Comparison of ENCODE assay signal across 9 cellular contexts in genomic region chr4:4677825-4678522, GRCh38.
A peak's percentile ranks its signal among the peaks of the same experiment; 100 is the strongest.
DNase-seq lines count a peak whose midpoint lies in the region; ATAC-seq and TF ChIP-seq lines count a peak whose summit lies in the region.
"Had no signal": no experiment of that assay in that cellular context is flagged by ENCODE, and none has a peak within 500 bp of the region (broad histone marks: within the 10 kb centered on the region; RNA-seq: fewer than 3 reads in every experiment).

No MANE protein-coding gene starts in this region.

- no peak for ATAC-seq in thoracic aorta (ENCODE audit: insufficient number of reproducible peaks, low FRiP score, low read depth)

- H3K4me1 ChIP-seq in right atrium auricular region (no peaks in the 10 kb centered on the region), thoracic aorta (ENCODE audit: control insufficient read depth in 1 of 2, low read depth in 2 of 2) (peaks cover 0 to 5% of the 10 kb centered on the region in 2 donors)

- H3K4me3 ChIP-seq in SK-N-MC (peak overlapping the region; percentile 71), right atrium auricular region (peak overlapping the region in 1 of 2 donors; percentile 9), thoracic aorta (peak overlapping the region; percentile 22)
- H3K4me3 ChIP-seq: MG63 had no signal

- peak overlapping the region; percentile 81 for H3K27ac ChIP-seq in SK-N-MC
- H3K27ac ChIP-seq in right atrium auricular region, result no peak overlapping the region
- no peak overlapping the region for H3K27ac ChIP-seq in thoracic aorta

- H3K36me3 ChIP-seq in SK-N-MC (ENCODE audit: insufficient read depth, low read length) (no peaks in the 10 kb centered on the region), right atrium auricular region (no peaks in the 10 kb centered on the region), thoracic aorta (no peaks in the 10 kb centered on the region)
- H3K36me3 ChIP-seq: MG63 had no signal

- TF ChIP-seq CTCF in right atrium auricular region (IDR thresholded peaks at IDR 0.05), result peak in 1 of 2 donors; percentile 71
- TF ChIP-seq CTCF in thoracic aorta (IDR thresholded peaks at IDR 0.05), result peak; percentile 24

- H3K9me3 ChIP-seq in SK-N-MC (ENCODE audit: low read depth, low read length) (no peaks in the 10 kb centered on the region), right atrium auricular region (no peaks in the 10 kb centered on the region), thoracic aorta (no peaks in the 10 kb centered on the region)
- H3K9me3 ChIP-seq: MG63 had no signal

- peak; percentile 12 for DNase-seq in NOMO-1 treated with DMSO at 0.1 percent for 48 hours (lab: John Stamatoyannopoulos, UW; ENCODE audit: unreplicated experiment)
- DNase-seq in NOMO-1 (lab: John Stamatoyannopoulos, UW; ENCODE audit: unreplicated experiment in 2 of 2), result no peak
- peak; percentile 58 for DNase-seq in SK-N-MC (ENCODE audit: low read depth, low spot score)
- DNase-seq in right atrium auricular region (ENCODE audit: low spot score), result peak; percentile 62
- DNase-seq in thoracic aorta (ENCODE audit: low spot score), result no peak
- no peak for DNase-seq in NCI-H187 treated with DMSO at 0.1 percent for 48 hours (lab: John Stamatoyannopoulos, UW)
- DNase-seq in stimulated activated naive CD4-positive, alpha-beta T cell treated with Interleukin-2 at 50 U/mL for 16 hours (lab: John Stamatoyannopoulos, UW), result no peak
- DNase-seq in activated T-cell treated with anti-CD3 and anti-CD28 coated beads for 4 hours, result no peak
- DNase-seq: MG63 had no signal

- no peaks in the 10 kb centered on the region for H3K27me3 ChIP-seq in right atrium auricular region
- no peaks in the 10 kb centered on the region for H3K27me3 ChIP-seq in thoracic aorta (replicated peaks; ENCODE audit: insufficient read depth)
- H3K27me3 ChIP-seq: MG63 had no signal

- peak overlapping the region; percentile 11 for H3K9ac ChIP-seq in SK-N-MC (ENCODE audit: insufficient read length)

Comparison
In these comparisons a context has a peak if more than half of its experiments do, and no peak if none do; other contexts are left out.
1. DNase-seq: peak in NOMO-1 treated with DMSO at 0.1 percent for 48 hours (single experiment), SK-N-MC (single experiment) and right atrium auricular region (single experiment); none in NOMO-1 (0 of 2), thoracic aorta (single experiment), NCI-H187 treated with DMSO at 0.1 percent for 48 hours (single experiment), stimulated activated naive CD4-positive, alpha-beta T cell treated with Interleukin-2 at 50 U/mL for 16 hours (single experiment) and activated T-cell treated with anti-CD3 and anti-CD28 coated beads for 4 hours (single experiment).